In the genomic region with DNA sequence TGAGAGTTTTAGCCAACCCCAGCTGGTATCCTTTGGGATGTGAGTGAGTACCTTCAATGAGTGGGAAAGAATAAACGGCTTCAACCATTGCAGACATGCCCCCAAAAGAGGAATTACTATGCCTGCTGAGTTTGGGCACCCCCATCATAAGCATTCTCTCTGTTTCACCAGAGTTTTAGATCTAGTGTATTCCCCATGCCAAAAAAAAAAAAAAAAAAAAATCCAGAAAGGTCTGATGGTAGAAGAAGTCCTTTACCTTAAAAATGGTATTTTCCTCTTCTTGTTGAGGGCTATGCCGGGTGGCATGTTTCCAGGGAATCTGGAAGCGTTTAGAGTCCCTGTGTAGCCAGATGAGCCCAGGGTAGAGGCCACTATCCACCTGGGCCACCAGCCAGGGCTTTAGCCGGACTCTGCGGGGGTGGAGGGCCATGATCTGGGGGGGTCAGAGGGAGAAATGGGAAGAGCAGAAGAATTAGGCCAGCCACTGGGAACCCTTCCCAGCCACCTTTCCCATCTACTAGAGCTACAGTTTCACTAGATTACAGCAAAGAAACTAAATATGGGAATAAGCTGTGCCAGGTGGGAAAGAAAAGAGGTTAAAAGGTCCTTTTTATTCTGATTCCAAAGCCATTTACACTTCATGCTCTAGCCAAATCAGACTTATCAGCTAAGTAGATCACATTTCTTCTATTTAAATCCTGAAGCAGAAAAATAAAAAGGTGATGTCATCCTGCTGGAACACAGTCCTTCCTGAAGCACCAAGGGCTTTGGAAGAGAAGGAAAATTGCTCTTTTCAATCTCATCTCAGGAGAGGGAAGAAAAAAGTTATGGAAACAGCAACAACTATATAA, we compare ENCODE assay signal across 16 cellular contexts. TPM values are rescaled to one million over a fixed set of nuclear protein-coding genes. Genes with fewer than 3 reads are reported as not detected.
A peak's percentile ranks its signal among the peaks of the same experiment; 100 is the strongest.
DNase-seq lines count a peak whose midpoint lies in the region; ATAC-seq, FAIRE-seq and TF ChIP-seq lines count a peak whose summit lies in the region.
"Had no signal": no experiment of that assay in that cellular context is flagged by ENCODE, and none has a peak within 500 bp of the region (broad histone marks: within the 10 kb centered on the region; RNA-seq: fewer than 3 reads in every experiment).

No MANE protein-coding gene starts in this region.

- WGBS in heart right ventricle, 2 donors, result 37 to 48% methylated on average over 5 of the region's 5 CpGs

- intact Hi-C loops in ascending aorta (cut with DNase I) (no loop called here), heart right ventricle (cut with DNase I) (no loop called here)

- no peak for FAIRE-seq in GM19239 (lab: Jason Lieb, UNC)
- FAIRE-seq: endometrium, GM12878 had no signal

- peak overlapping the region; percentile 56 to 69 for H3K27ac ChIP-seq in ascending aorta
- peak overlapping the region; percentile 34 to 89 (median 71) for H3K27ac ChIP-seq in heart right ventricle

- DNase-seq in GM03348 (ENCODE audit: low spot score) (peak; percentile 34), ascending aorta (ENCODE audit: low spot score in 2 of 2) (no peak), heart right ventricle (peak in 1 of 2 donors; percentile 72), retinal pigment epithelial cell (ENCODE audit: low read depth) (peak; percentile 37), GM19239 (ENCODE audit: insufficient read length, low spot score) (no peak), SKM-1 treated with dmso at 0.1 percent for 144 hours (lab: John Stamatoyannopoulos, UW; ENCODE audit: unreplicated experiment) (no peak)
- DNase-seq: activated CD4-positive, alpha-beta T cell treated with anti-CD3 and anti-CD28 coated beads, Interleukin-2, amount 10 ng/mL, durations not matched to agents 7 days and 5 days; H9; mesenchymal stem cell; NCI-H226; T-helper 1 cell had no signal

- H3K27me3 ChIP-seq in ascending aorta, result no peaks in the 10 kb centered on the region
- no peaks in the 10 kb centered on the region for H3K27me3 ChIP-seq in heart right ventricle

- TF ChIP-seq CTCF in ascending aorta (IDR thresholded peaks at IDR 0.05), result no peak
- no peak for TF ChIP-seq CTCF in heart right ventricle (IDR thresholded peaks at IDR 0.05)
- TF ChIP-seq CTCF in retinal pigment epithelial cell (conservative IDR thresholded peaks at IDR 0.05; ENCODE audit: low read depth, low read length), result no peak

- H3K4me1 ChIP-seq in ascending aorta (peaks cover 0 to 16% of the 10 kb centered on the region in 2 donors), heart right ventricle (peaks cover 4 to 41% (median 20%) of the 10 kb centered on the region in 9 donors)

- H3K4me3 ChIP-seq in ascending aorta (no peak overlapping the region), heart right ventricle (peak overlapping the region in 7 of 10 donors; percentile 1 to 41 (median 25)), retinal pigment epithelial cell (ENCODE audit: low read length) (no peak overlapping the region)
- H3K4me3 ChIP-seq: GM12878 had no signal

- H3K36me3 ChIP-seq in ascending aorta (no peaks in the 10 kb centered on the region), heart right ventricle (no peaks in the 10 kb centered on the region)

- H3K9me3 ChIP-seq in ascending aorta, result no peaks in the 10 kb centered on the region
- H3K9me3 ChIP-seq in heart right ventricle, result no peaks in the 10 kb centered on the region

- peak in 6 of 8 donors; percentile 36 to 81 (median 74) for ATAC-seq in heart right ventricle
- no peak for ATAC-seq in GM19452 (IDR thresholded peaks at IDR 0.05; ENCODE audit: unreplicated experiment)
- no peak for ATAC-seq in HG03442 (IDR thresholded peaks at IDR 0.05; ENCODE audit: unreplicated experiment)
- ATAC-seq: GM12878 had no signal

RNA-seq across cellular contexts. Expression of a gene that starts 4.7 kb away (rescaled TPM):
- total RNA-seq in ascending aorta (7.6 TPM), heart right ventricle (10 to 100 TPM; 25.1 to 69.4 (median 43.8) TPM)
- polyA plus RNA-seq in heart right ventricle, result 10 to 100 TPM in 1 of 2 donors, 1 to 10 TPM in 1; 1.2 to 11.3 TPM
- total RNA-seq: activated CD4-positive, alpha-beta T cell treated with anti-CD3 and anti-CD28 coated beads, Interleukin-2, amount 10 ng/mL, durations not matched to agents 7 days and 5 days; osteocyte had no signal

RNA-seq across cellular contexts. Expression of a gene that starts 16.9 kb away (rescaled TPM):
- 0.11 TPM for total RNA-seq in ascending aorta
- total RNA-seq in heart right ventricle, result 1 to 10 TPM; 1.2 to 2.8 (median 1.9) TPM
- polyA plus RNA-seq in heart right ventricle, result 1 to 10 TPM; 1.0 to 1.2 TPM

RNA-seq across cellular contexts. Expression of a gene that starts 26.6 kb away (rescaled TPM):
- total RNA-seq in ascending aorta, result 3.6 TPM
- 1 to 10 TPM; 2.3 to 4.2 (median 3.4) TPM for total RNA-seq in heart right ventricle
- polyA plus RNA-seq in heart right ventricle, result 1 to 10 TPM in 1 of 2 donors, under 1 TPM in 1; 0.73 to 1.5 TPM

RNA-seq across cellular contexts. Expression of a gene that starts 45.4 kb away (rescaled TPM):
- total RNA-seq in ascending aorta (not detected), heart right ventricle (1 to 10 TPM in 4 of 10 donors, under 1 TPM in 6; 0.45 to 8.0 (median 0.85) TPM)
- polyA plus RNA-seq in heart right ventricle, result under 1 TPM; 0.58 to 0.59 TPM
- total RNA-seq: H9, osteocyte had no signal

Comparison
In these comparisons a context has a peak if more than half of its experiments do, and no peak if none do; other contexts are left out.
1. DNase-seq: peak in GM03348 (single experiment) and retinal pigment epithelial cell (single experiment); none in ascending aorta (0 of 2), GM19239 (single experiment) and SKM-1 treated with dmso at 0.1 percent for 144 hours (single experiment).
2. H3K4me3 ChIP-seq: peak in heart right ventricle (7 of 10); none in ascending aorta (0 of 2) and retinal pigment epithelial cell (single experiment).
3. ATAC-seq: peak in heart right ventricle (6 of 8); none in GM19452 (single experiment) and HG03442 (single experiment).